8 cellular contexts compared by ENCODE assay signal in genomic region chr4:3956165-3956867, GRCh38.
DNase-seq lines count a peak whose midpoint lies in the region; ATAC-seq, FAIRE-seq and TF ChIP-seq lines count a peak whose summit lies in the region.
"Not testable (repeated sequence)": the region's sequence is repeated elsewhere in the genome, so short reads cannot be mapped to it uniquely, and the experiment has no call there.

No MANE protein-coding gene starts in this region.

- TF ChIP-seq POLR2A in K562 (conservative IDR thresholded peaks at IDR 0.05); transverse colon (IDR thresholded peaks at IDR 0.05): not testable (repeated sequence)

- peak overlapping the region; percentile 77 for H3K27ac ChIP-seq in CD8-positive, alpha-beta T cell (ENCODE audit: low read depth, low read length)
- not testable (repeated sequence) for H3K27ac ChIP-seq in Karpas-422 (ENCODE audit: low read length); K562 (ENCODE audit: extremely low read depth, low read depth, low read length); fibroblast of lung (ENCODE audit: insufficient read depth, low read length)
- peak overlapping the region in 1 of 2 donors; percentile 36 for H3K27ac ChIP-seq in lung (ENCODE audit: low read depth in 1 of 2, low read length in 1 of 2)
- peak overlapping the region; percentile 89 to 94 (median 92) for H3K27ac ChIP-seq in transverse colon

- peaks cover 11% of the 10 kb centered on the region for H3K4me1 Mint-ChIP-seq in CD8-positive, alpha-beta T cell (ENCODE audit: low read depth)
- H3K4me1 Mint-ChIP-seq in activated B cell treated with CpG ODN at 0.5 μM for 24 hours, result peaks cover 11% of the 10 kb centered on the region
- not testable (repeated sequence) for H3K4me1 Mint-ChIP-seq in progenitor cell of endocrine pancreas (ENCODE audit: low read depth)

- not testable (repeated sequence) for TF ChIP-seq EP300 in K562 (IDR thresholded peaks at IDR 0.05; ENCODE audit: low read length); transverse colon (IDR thresholded peaks at IDR 0.05; ENCODE audit: low read depth)

- H3K4me1 ChIP-seq in CD8-positive, alpha-beta T cell (ENCODE audit: insufficient read depth, low read length); Karpas-422 (ENCODE audit: low read length); fibroblast of lung (ENCODE audit: control insufficient read depth, extremely low read depth, insufficient read depth, low read length); lung (ENCODE audit: control insufficient read depth in 2 of 2, insufficient read depth in 2 of 2, low read length in 2 of 2): not testable (repeated sequence)
- peaks cover 0 to 12% of the 10 kb centered on the region in 2 experiments; a peak in 2 of 5 replicates for H3K4me1 ChIP-seq in K562 (replicated peaks in 1 of 2; ENCODE audit: control insufficient read depth in 2 of 2, insufficient read depth in 2 of 2, low read length in 2 of 2)
- H3K4me1 ChIP-seq in transverse colon, result peaks cover 0 to 16% (median 10%) of the 10 kb centered on the region in 4 donors

- not testable (repeated sequence) for TF ChIP-seq RAD21 in K562 (CRISPR knock-in tag; conservative IDR thresholded peaks at IDR 0.05 in 1 of 2, IDR thresholded peaks at IDR 0.05 in 1 of 2)

- not testable (repeated sequence) for FAIRE-seq in K562 (lab: Jason Lieb, UNC)

- H2AFZ ChIP-seq in Karpas-422 (ENCODE audit: low read length), result not testable (repeated sequence)
- peak overlapping the region; percentile 77 for H2AFZ ChIP-seq in K562 (ENCODE audit: low read depth, low read length)
- peak overlapping the region; percentile 41 for H2AFZ ChIP-seq in fibroblast of lung (ENCODE audit: low read length)

- peak overlapping the region; percentile 66 for H3K4me3 ChIP-seq in CD8-positive, alpha-beta T cell (ENCODE audit: low read depth, low read length)
- H3K4me3 ChIP-seq in Karpas-422 (ENCODE audit: low read length) (peak overlapping the region; percentile 56; the same call in 1 of the 2 replicates), K562 (peak overlapping the region; percentile 43), fibroblast of lung (replicated peaks in 1 of 4; ENCODE audit: control extremely low read depth in 1 of 4, insufficient read depth in 1 of 4, low read depth in 3 of 4, low read length in 4 of 4) (peak overlapping the region; percentile 33 to 56 (median 38)), lung (peak overlapping the region; percentile 20), transverse colon (peak overlapping the region; percentile 50 to 98 (median 81))

- H3K9me1 ChIP-seq in K562 (ENCODE audit: control insufficient read depth, insufficient read depth, low read length), result not testable (repeated sequence)

- not testable (repeated sequence) for H3K79me2 ChIP-seq in Karpas-422 (ENCODE audit: low read length); K562 (ENCODE audit: control insufficient read depth, insufficient read depth, low read length); fibroblast of lung (ENCODE audit: control insufficient read depth, insufficient read depth, low read length)

- CTCF ChIA-PET in CD8-positive, alpha-beta T cell (lab: Charles Lee); activated B cell treated with CpG ODN at 0.5 μM for 24 hours (lab: Charles Lee); K562 (lab: Yijun Ruan, JAX; ENCODE audit: low intra/inter-chr PET ratio): not testable (repeated sequence)

- TF ChIP-seq CTCF in CD8-positive, alpha-beta T cell (IDR thresholded peaks at IDR 0.05); activated B cell treated with CpG ODN at 0.5 μM for 24 hours (IDR thresholded peaks at IDR 0.05); K562 (IDR thresholded peaks at IDR 0.05 in 2 of 3, conservative IDR thresholded peaks at IDR 0.05 in 1 of 3; ENCODE audit: insufficient read depth in 2 of 3, low read depth in 1 of 3, low read length in 3 of 3); fibroblast of lung (conservative IDR thresholded peaks at IDR 0.05 in 1 of 2, IDR thresholded peaks at IDR 0.05 in 1 of 2; ENCODE audit: low read depth in 1 of 2, low read length in 2 of 2); lung (IDR thresholded peaks at IDR 0.05; ENCODE audit: control extremely low read depth, extremely low read depth); progenitor cell of endocrine pancreas (IDR thresholded peaks at IDR 0.05; ENCODE audit: unreplicated experiment); transverse colon (IDR thresholded peaks at IDR 0.05): not testable (repeated sequence)

- H3K4me2 ChIP-seq in Karpas-422 (ENCODE audit: low read depth, low read length, poor library complexity, severe bottlenecking) (peak overlapping the region; percentile 47), K562 (ENCODE audit: insufficient read depth, low read length) (peak overlapping the region; percentile 41; the same call in 1 of the 2 replicates), fibroblast of lung (ENCODE audit: extremely low read depth, insufficient read depth, low read length) (peak overlapping the region; percentile 35)

- H4K20me1 ChIP-seq in Karpas-422 (ENCODE audit: insufficient read depth, low read depth, low read length); K562 (replicated peaks; ENCODE audit: control insufficient read depth, insufficient read depth, low read length); fibroblast of lung (ENCODE audit: control insufficient read depth, extremely low read depth, insufficient read depth, low read length): not testable (repeated sequence)

- H3K9me3 Mint-ChIP-seq in CD8-positive, alpha-beta T cell; activated B cell treated with CpG ODN at 0.5 μM for 24 hours; progenitor cell of endocrine pancreas (ENCODE audit: low read depth): not testable (repeated sequence)

- not testable (repeated sequence) for H3K27me3 Mint-ChIP-seq in CD8-positive, alpha-beta T cell (ENCODE audit: low read depth); activated B cell treated with CpG ODN at 0.5 μM for 24 hours; progenitor cell of endocrine pancreas

- ATAC-seq in CD8-positive, alpha-beta T cell; activated B cell treated with CpG ODN at 0.5 μM for 24 hours (ENCODE audit: low read depth); K562; lung (ENCODE audit: insufficient read depth, low FRiP score): not testable (repeated sequence)

- H3K4me3 Mint-ChIP-seq in CD8-positive, alpha-beta T cell, result peak overlapping the region; percentile 93
- H3K4me3 Mint-ChIP-seq in activated B cell treated with CpG ODN at 0.5 μM for 24 hours, result peak overlapping the region; percentile 92
- peak overlapping the region; percentile 86 for H3K4me3 Mint-ChIP-seq in progenitor cell of endocrine pancreas (ENCODE audit: low read depth)

- not testable (repeated sequence) for H3K36me3 Mint-ChIP-seq in CD8-positive, alpha-beta T cell; activated B cell treated with CpG ODN at 0.5 μM for 24 hours (ENCODE audit: low read depth); progenitor cell of endocrine pancreas (ENCODE audit: insufficient read depth)

- intact Hi-C loops in CD8-positive, alpha-beta T cell (cut with DNase I, micrococcal nuclease), result loop anchor here in 1 of 2 experiments (5.0 to 10.0 kb wide), 3 partner anchors 424 to 882 kb away; partner anchors contain the start of genes HTT, HTT-AS, LRPAP1 and RGS12
- intact Hi-C loops in activated B cell treated with CpG ODN at 0.5 μM for 24 hours (cut with micrococcal nuclease), result loop anchor here (5.0 to 10.0 kb wide), 2 partner anchors 336 to 882 kb away; partner anchors contain the start of genes HTT, HTT-AS, LYAR and ZBTB49
- intact Hi-C loops in K562 (cut with micrococcal nuclease); transverse colon (cut with DNase I; ENCODE audit: low total_unique reads): not testable (repeated sequence)

- POLR2A ChIA-PET in CD8-positive, alpha-beta T cell (lab: Charles Lee), result not testable (repeated sequence)
- POLR2A ChIA-PET in activated B cell treated with CpG ODN at 0.5 μM for 24 hours (lab: Charles Lee), result interaction anchor here (0.6 to 1.4 kb wide), 2 partner anchors 292 to 295 kb away, joined by 3 to 4 read pairs; partner anchors contain the start of gene TMEM128
- POLR2A ChIA-PET in K562 (lab: Yijun Ruan, JAX), result interaction anchor here (0.6 kb wide), 1 partner anchor 159 kb away, joined by 3 read pairs; no protein-coding TSS in a partner anchor

- not testable (repeated sequence) for H3K9me2 ChIP-seq in Karpas-422 (replicated peaks; ENCODE audit: insufficient read depth, low read length)

- H3K36me3 ChIP-seq in CD8-positive, alpha-beta T cell (ENCODE audit: insufficient read depth, low read length); Karpas-422 (ENCODE audit: insufficient read depth, low read length); K562 (ENCODE audit: control insufficient read depth, insufficient read depth, low read length); fibroblast of lung (ENCODE audit: control insufficient read depth, insufficient read depth, low read length); lung (ENCODE audit: control insufficient read depth in 2 of 2, insufficient read depth in 2 of 2, low read length in 2 of 2); transverse colon: not testable (repeated sequence)

- BruUV-seq in K562 (replicated peaks; lab: Mats Ljungman, UMichigan), result not testable (repeated sequence)

- not testable (repeated sequence) for DNase-seq in CD8-positive, alpha-beta T cell; Karpas-422; activated B cell treated with CpG ODN at 0.5 μM for 24 hours; fibroblast of lung (ENCODE audit: low read depth in 2 of 2); lung (ENCODE audit: low spot score); progenitor cell of endocrine pancreas (ENCODE audit: low spot score, unreplicated experiment); transverse colon
- peak in 1 of 4 experiments; percentile 9 for DNase-seq in K562 (ENCODE audit: extremely low read depth in 1 of 4, low spot score in 3 of 4)

- H3K9ac ChIP-seq in Karpas-422 (ENCODE audit: low read length), result 0 out of 2 replicates have a peak overlapping the region, but pooled peaks have one; percentile 37
- H3K9ac ChIP-seq in K562 (ENCODE audit: insufficient read depth in 1 of 2, low read depth in 2 of 2, low read length in 2 of 2), result peak overlapping the region in 1 of 2 experiments; percentile 64; a peak in 2 of 4 replicates
- not testable (repeated sequence) for H3K9ac ChIP-seq in fibroblast of lung (ENCODE audit: insufficient read depth, low read length)

- H3K9me3 ChIP-seq in CD8-positive, alpha-beta T cell (ENCODE audit: low read length); Karpas-422 (ENCODE audit: low read length); K562 (replicated peaks; ENCODE audit: control insufficient read depth, insufficient read depth, low read depth, low read length); fibroblast of lung (ENCODE audit: control insufficient read depth, insufficient read depth, low read depth, low read length); lung (ENCODE audit: control insufficient read depth in 2 of 2, insufficient read depth in 1 of 2, low read length in 1 of 2); transverse colon: not testable (repeated sequence)

- in situ Hi-C loops in K562 (cut with MboI); transverse colon (cut with MboI; ENCODE audit: low pct_ligation_motif_present in 1 of 4, low pct_unique_long_range_greater_than_20kb in 1 of 4, low sequenced_read_pairs in 3 of 4): not testable (repeated sequence)

- WGBS in K562 (ENCODE audit: insufficient coverage, low coverage, missing lambda C conversion rate), result 3% methylated on average over 14 of the region's 38 CpGs
- 7 to 10% methylated on average over 22 to 38 of the region's 38 CpGs for WGBS in lung, 2 donors
- 0 to 14% methylated on average over 6 to 22 of the region's 38 CpGs for WGBS in transverse colon (ENCODE audit: low coverage in 1 of 2), 2 donors

- not testable (repeated sequence) for H3K27me3 ChIP-seq in CD8-positive, alpha-beta T cell (ENCODE audit: insufficient read depth, low read length); Karpas-422 (ENCODE audit: low read length); K562 (ENCODE audit: control insufficient read depth in 2 of 2, insufficient read depth in 2 of 2, low read length in 2 of 2); fibroblast of lung (ENCODE audit: control insufficient read depth, insufficient read depth, low read length); lung (ENCODE audit: control insufficient read depth, insufficient read depth); transverse colon

- H3K27ac Mint-ChIP-seq in CD8-positive, alpha-beta T cell, result peak overlapping the region; percentile 93
- peak overlapping the region; percentile 88 for H3K27ac Mint-ChIP-seq in activated B cell treated with CpG ODN at 0.5 μM for 24 hours
- peak overlapping the region; percentile 37 for H3K27ac Mint-ChIP-seq in progenitor cell of endocrine pancreas

Comparison
In these comparisons a context has a peak if more than half of its experiments do, and no peak if none do; other contexts are left out.
1. H3K4me3 ChIP-seq: peak in every context shown above with its lines; median percentile 81 in transverse colon; 66 in CD8-positive, alpha-beta T cell; 56 in Karpas-422; 43 in K562; 38 in fibroblast of lung; 20 in lung.
2. H3K27ac Mint-ChIP-seq: peak in every context shown above with its lines; median percentile 93 in CD8-positive, alpha-beta T cell; 88 in activated B cell treated with CpG ODN at 0.5 μM for 24 hours; 37 in progenitor cell of endocrine pancreas.